8 cellular contexts compared by ENCODE assay signal in genomic region chr5:150357326-150358260, GRCh38. TPM values are rescaled to one million over a fixed set of nuclear protein-coding genes. Genes with fewer than 3 reads are reported as not detected.
DNase-seq lines count a peak whose midpoint lies in the region; ATAC-seq and TF ChIP-seq lines count a peak whose summit lies in the region.

Gene TCOF1 (plus strand): TSS chr5:150357697. CDS start chr5:150357747, 50 bp downstream.

- TF ChIP-seq CTCF in GM06990 (IDR thresholded peaks at IDR 0.05; ENCODE audit: insufficient read depth, low read length, poor library complexity, severe bottlenecking) (no peak), omental fat pad (IDR thresholded peaks at IDR 0.05) (no peak), testis (IDR thresholded peaks at IDR 0.05) (no peak)

- ATAC-seq in HG02588 (IDR thresholded peaks at IDR 0.05; ENCODE audit: unreplicated experiment) (peak; percentile 94), SK-N-SH treated with all-trans-retinoic acid at 6 μM for 48 hours (peak; percentile 98), omental fat pad (ENCODE audit: low FRiP score) (peak; percentile 98)

- 1% methylated on average over 35 to 67 of the region's 90 CpGs for WGBS in testis, 2 donors

- intact Hi-C loops in testis (cut with DNase I; ENCODE audit: low total_unique reads) = no loop called here

- H3K9me3 ChIP-seq in testis = no peaks in the 10 kb centered on the region

- peaks cover 3% of the 10 kb centered on the region for H3K4me1 ChIP-seq in testis

- peak within 1 kb of the TSS; percentile 89 for H3K27ac Mint-ChIP-seq in activated naive CD4-positive, alpha-beta T cell treated with anti-CD3 and anti-CD28 coated beads, Interleukin-2, amount 50 U/mL, for 24 hours

- H3K36me3 Mint-ChIP-seq in activated naive CD4-positive, alpha-beta T cell treated with anti-CD3 and anti-CD28 coated beads, Interleukin-2, amount 50 U/mL, for 24 hours = peaks cover 14% of the 10 kb centered on the region

- H3K36me3 ChIP-seq in GM06990 (ENCODE audit: control insufficient read depth, insufficient read depth, low read length) = peaks cover 6% of the 10 kb centered on the region
- H3K36me3 ChIP-seq in testis (ENCODE audit: low read depth, missing control alignments) = no peaks in the 10 kb centered on the region

- H3K4me3 ChIP-seq in GM06990 (replicated peaks; ENCODE audit: low read depth, low read length) = peak within 1 kb of the TSS; percentile 86
- peak within 1 kb of the TSS; percentile 78 to 94 for H3K4me3 ChIP-seq in testis

- peak; percentile 97 for DNase-seq in GM06990 (ENCODE audit: extremely low read depth, insufficient read length)
- DNase-seq in NCI-H1092 (lab: John Stamatoyannopoulos, UW) = peak; percentile 90
- DNase-seq in globus pallidus (ENCODE audit: low spot score) = peak; percentile 95
- DNase-seq in omental fat pad (ENCODE audit: low spot score) = peak; percentile 95
- DNase-seq in testis = peak; percentile 99

- H3K27me3 Mint-ChIP-seq in activated naive CD4-positive, alpha-beta T cell treated with anti-CD3 and anti-CD28 coated beads, Interleukin-2, amount 50 U/mL, for 24 hours = no peaks in the 10 kb centered on the region

- H3K4me3 Mint-ChIP-seq in activated naive CD4-positive, alpha-beta T cell treated with anti-CD3 and anti-CD28 coated beads, Interleukin-2, amount 50 U/mL, for 24 hours = peak within 1 kb of the TSS; percentile 92

- H3K27me3 ChIP-seq in GM06990 (replicated peaks; ENCODE audit: control insufficient read depth, insufficient read depth, low read length) (no peaks in the 10 kb centered on the region), testis (no peaks in the 10 kb centered on the region)

- peak within 1 kb of the TSS; percentile 41 to 53 for H3K27ac ChIP-seq in testis

- H3K9me3 Mint-ChIP-seq in activated naive CD4-positive, alpha-beta T cell treated with anti-CD3 and anti-CD28 coated beads, Interleukin-2, amount 50 U/mL, for 24 hours = no peaks in the 10 kb centered on the region

- H3K4me1 Mint-ChIP-seq in activated naive CD4-positive, alpha-beta T cell treated with anti-CD3 and anti-CD28 coated beads, Interleukin-2, amount 50 U/mL, for 24 hours = peaks cover 43% of the 10 kb centered on the region

- TF ChIP-seq POLR2A in testis (IDR thresholded peaks at IDR 0.05) = no peak

TF ChIP-seq in SK-N-SH treated with all-trans-retinoic acid at 6 μM for 48 hours, 23 proteins besides CTCF, POLR2A, EP300 and RAD21:
- TF ChIP-seq PPARA (CRISPR knock-in tag; IDR thresholded peaks at IDR 0.05; ENCODE audit: borderline replicate concordance) (no peak), ZFP3 (CRISPR knock-in tag; IDR thresholded peaks at IDR 0.05) (0 out of 2 replicates have a peak, but pooled peaks have one; percentile 16), ISL1 (CRISPR knock-in tag; IDR thresholded peaks at IDR 0.05) (no peak), GLIS3 (CRISPR knock-in tag; IDR thresholded peaks at IDR 0.05) (0 out of 2 replicates have a peak, but pooled peaks have one; percentile 42), SNAI2 (CRISPR knock-in tag; IDR thresholded peaks at IDR 0.05) (no peak), PATZ1 (CRISPR knock-in tag; IDR thresholded peaks at IDR 0.05; ENCODE audit: borderline replicate concordance) (no peak), CREB5 (CRISPR knock-in tag; IDR thresholded peaks at IDR 0.05; ENCODE audit: low read depth) (no peak)

RNA-seq across cellular contexts. Expression of gene TCOF1, which starts in this region (rescaled TPM):
- total RNA-seq in omental fat pad = 10 to 100 TPM; 17.5 to 36.5 (median 20.3) TPM
- total RNA-seq in testis = 10 to 100 TPM; 46.6 to 52.8 TPM
- 22.9 TPM for polyA plus RNA-seq in testis (ENCODE audit: insufficient read depth, low read depth, low replicate concordance)

Comparison
In these comparisons a context has a peak if more than half of its experiments do, and no peak if none do; other contexts are left out.
1. Peak in every context shown above with its lines: DNase-seq, ATAC-seq, H3K4me3 ChIP-seq and H3K27ac ChIP-seq.